In the genomic region with DNA sequence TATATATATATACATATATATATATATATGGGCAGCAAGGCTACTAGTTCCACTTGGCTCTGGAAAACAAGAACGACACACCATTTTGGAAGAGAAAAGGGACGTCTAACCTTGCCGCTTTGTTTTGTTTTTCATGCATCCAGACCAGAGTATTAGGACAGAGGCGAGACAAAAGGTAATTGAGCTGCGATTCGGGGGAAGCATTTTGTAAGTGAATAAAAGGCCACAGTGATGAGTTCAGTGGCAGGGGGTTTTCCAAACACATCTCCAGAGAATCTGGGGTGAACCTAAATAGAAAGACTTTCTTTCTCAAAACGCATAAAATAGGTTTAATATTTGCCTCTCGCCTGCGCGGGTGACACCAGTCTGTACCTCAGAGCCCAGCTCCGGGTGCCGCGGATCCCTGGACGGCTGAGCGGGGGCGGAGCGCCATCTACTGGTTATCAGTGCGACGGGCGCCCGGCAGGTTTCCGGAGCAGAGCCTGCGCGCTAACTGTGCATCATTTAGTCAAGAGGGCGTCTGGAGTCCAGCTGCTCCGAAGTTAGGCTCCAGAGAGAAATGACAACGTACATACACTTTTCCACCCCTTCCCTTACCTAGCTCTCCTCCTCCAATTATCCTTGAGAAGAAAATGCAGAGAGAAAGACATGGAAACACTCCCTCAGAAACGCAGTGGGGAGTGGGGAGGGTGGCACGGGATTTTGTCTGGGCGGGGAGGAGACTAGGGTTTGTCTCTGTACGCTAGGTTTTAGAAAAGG, we compare ENCODE assay signal across 7 cellular contexts.
A peak's percentile ranks its signal among the peaks of the same experiment; 100 is the strongest.
DNase-seq lines count a peak whose midpoint lies in the region; ATAC-seq and TF ChIP-seq lines count a peak whose summit lies in the region.

No MANE protein-coding gene starts in this region.

- no peaks in the 10 kb centered on the region for H3K27me3 ChIP-seq in ascending aorta

- in situ Hi-C loops in GM13976 (cut with MboI; ENCODE audit: low sequenced_read_pairs, unreplicated experiment), result no loop called here

- H3K36me3 ChIP-seq in ascending aorta, result no peaks in the 10 kb centered on the region

- H3K4me1 ChIP-seq in ascending aorta, result peaks cover 0 to 3% of the 10 kb centered on the region in 2 donors

- intact Hi-C loops in ascending aorta (cut with DNase I) (loop anchor here (5.0 kb wide), 2 partner anchors 627 to 1467 kb away; no protein-coding TSS in a partner anchor), sciatic nerve (cut with DNase I) (no loop called here)

- peak; percentile 98 for ATAC-seq in HG02678 (IDR thresholded peaks at IDR 0.05; ENCODE audit: unreplicated experiment)
- ATAC-seq in sciatic nerve, result peak; percentile 93

- H3K4me3 ChIP-seq in ascending aorta, result peak overlapping the region in 1 of 2 donors; percentile 18

- DNase-seq in GM13976 (ENCODE audit: low spot score) (peak; percentile 89), NCI-H1105 treated with DMSO at 0.1 percent for 48 hours (lab: John Stamatoyannopoulos, UW) (peak; percentile 66), T-helper 22 cell (ENCODE audit: low read depth) (peak; percentile 35), ascending aorta (ENCODE audit: low spot score in 2 of 2) (peak in 1 of 2 donors; percentile 83), hepatic stellate cell (ENCODE audit: low spot score) (peak; percentile 77), sciatic nerve (ENCODE audit: low spot score) (peak; percentile 93)

- no peaks in the 10 kb centered on the region for H3K9me3 ChIP-seq in ascending aorta

- TF ChIP-seq CTCF in GM13976 (IDR thresholded peaks at IDR 0.05; ENCODE audit: borderline replicate concordance, control extremely low read depth, extremely low read depth, insufficient read depth, missing control alignments) (peak; percentile 93), ascending aorta (IDR thresholded peaks at IDR 0.05) (peak; percentile 79 to 98 (median 93))

- no peak overlapping the region for H3K27ac ChIP-seq in ascending aorta
